1 cellular context compared by ENCODE assay signal in the genomic region with DNA sequence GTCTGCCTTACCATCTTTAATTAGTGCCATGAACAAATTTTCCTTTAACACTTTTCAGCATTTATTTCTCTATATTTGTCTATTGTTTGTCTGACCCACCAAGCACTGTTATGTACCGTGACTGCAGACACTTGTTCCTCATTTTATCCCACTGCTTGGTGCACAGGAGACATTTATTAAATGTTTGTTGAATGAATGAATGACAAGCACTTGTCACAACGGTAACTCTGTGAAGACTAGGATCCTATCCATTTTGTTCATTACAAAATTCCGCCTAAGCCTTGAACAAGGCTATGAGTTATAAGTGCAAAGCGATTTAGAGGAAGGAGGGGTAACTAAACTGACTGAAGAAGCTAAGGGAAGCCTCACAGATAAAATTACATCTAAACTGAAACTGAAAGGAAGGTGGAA.
TF ChIP-seq lines count a peak whose summit lies in the region.

No MANE protein-coding gene starts in this region.

TF ChIP-seq in IMR-90, 13 proteins besides CTCF, POLR2A, EP300 and RAD21 (continued from another document):
- TF ChIP-seq, protein P1, sequence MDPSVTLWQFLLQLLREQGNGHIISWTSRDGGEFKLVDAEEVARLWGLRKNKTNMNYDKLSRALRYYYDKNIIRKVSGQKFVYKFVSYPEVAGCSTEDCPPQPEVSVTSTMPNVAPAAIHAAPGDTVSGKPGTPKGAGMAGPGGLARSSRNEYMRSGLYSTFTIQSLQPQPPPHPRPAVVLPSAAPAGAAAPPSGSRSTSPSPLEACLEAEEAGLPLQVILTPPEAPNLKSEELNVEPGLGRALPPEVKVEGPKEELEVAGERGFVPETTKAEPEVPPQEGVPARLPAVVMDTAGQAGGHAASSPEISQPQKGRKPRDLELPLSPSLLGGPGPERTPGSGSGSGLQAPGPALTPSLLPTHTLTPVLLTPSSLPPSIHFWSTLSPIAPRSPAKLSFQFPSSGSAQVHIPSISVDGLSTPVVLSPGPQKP (IDR thresholded peaks at IDR 0.05; ENCODE audit: borderline replicate concordance, low read depth, low read length), result no peak
- TF ChIP-seq BHLHE40 (IDR thresholded peaks at IDR 0.05; ENCODE audit: low read depth, low read length) (no peak), MXI1 (IDR thresholded peaks at IDR 0.05; ENCODE audit: borderline replicate concordance, low read depth, low read length) (no peak), CHD1 (IDR thresholded peaks at IDR 0.05; ENCODE audit: low read depth, low read length) (no peak)
- TF ChIP-seq, protein P2, sequence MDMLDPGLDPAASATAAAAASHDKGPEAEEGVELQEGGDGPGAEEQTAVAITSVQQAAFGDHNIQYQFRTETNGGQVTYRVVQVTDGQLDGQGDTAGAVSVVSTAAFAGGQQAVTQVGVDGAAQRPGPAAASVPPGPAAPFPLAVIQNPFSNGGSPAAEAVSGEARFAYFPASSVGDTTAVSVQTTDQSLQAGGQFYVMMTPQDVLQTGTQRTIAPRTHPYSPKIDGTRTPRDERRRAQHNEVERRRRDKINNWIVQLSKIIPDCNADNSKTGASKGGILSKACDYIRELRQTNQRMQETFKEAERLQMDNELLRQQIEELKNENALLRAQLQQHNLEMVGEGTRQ (IDR thresholded peaks at IDR 0.05; ENCODE audit: low read depth, low read length), result no peak
TF ChIP-seq in IMR-90: peak in this region for 0.
